In genomic region chr19:982567-983170, GRCh38 we compare ENCODE assay signal across 1 cellular context.
TF ChIP-seq lines count a peak whose summit lies in the region.

No MANE protein-coding gene starts in this region.

TF ChIP-seq in HEK293, 187 proteins besides CTCF, POLR2A, EP300 and RAD21 (continued from another document and continues in another):
- TF ChIP-seq ZNF280D (tag by site-specific recombination; IDR thresholded peaks at IDR 0.05), result no peak
- no peak for TF ChIP-seq TRIM28 (IDR thresholded peaks at IDR 0.05; ENCODE audit: borderline replicate concordance, low read length)
- TF ChIP-seq ZNF623 (tag by site-specific recombination; IDR thresholded peaks at IDR 0.05), result peak; percentile 79
- no peak for TF ChIP-seq ZFHX2 (tag by site-specific recombination; conservative IDR thresholded peaks at IDR 0.05)
- TF ChIP-seq HOXC10 (CRISPR knock-in tag; IDR thresholded peaks at IDR 0.05), result no peak
- no peak for TF ChIP-seq ELK4 (IDR thresholded peaks at IDR 0.05; ENCODE audit: borderline replicate concordance, low read depth, low read length)
- TF ChIP-seq ZNF621 (tag by site-specific recombination; IDR thresholded peaks at IDR 0.05), result no peak
- TF ChIP-seq WT1 (tag by site-specific recombination; IDR thresholded peaks at IDR 0.05), result no peak; the same call in 1 of the 2 replicates
- TF ChIP-seq KLF17 (tag by site-specific recombination; IDR thresholded peaks at IDR 0.05), result peak; percentile 55; the same call in 1 of the 2 replicates
- peak; percentile 36; the same call in 1 of the 2 replicates for TF ChIP-seq ZNF629 (tag by site-specific recombination; IDR thresholded peaks at IDR 0.05)
- no peak for TF ChIP-seq ZNF544 (tag by site-specific recombination; IDR thresholded peaks at IDR 0.05)
- TF ChIP-seq ZNF513 (tag by site-specific recombination; IDR thresholded peaks at IDR 0.05), result no peak
- TF ChIP-seq ZNF112 (tag by site-specific recombination; IDR thresholded peaks at IDR 0.05), result no peak
- TF ChIP-seq ZNF239 (tag by site-specific recombination; IDR thresholded peaks at IDR 0.05), result no peak
- 0 out of 2 replicates have a peak, but pooled peaks have one; percentile 39 for TF ChIP-seq MZF1 (tag by site-specific recombination; IDR thresholded peaks at IDR 0.05; ENCODE audit: borderline replicate concordance)
- TF ChIP-seq ZNF530 (tag by site-specific recombination; IDR thresholded peaks at IDR 0.05; ENCODE audit: low read depth), result no peak
- TF ChIP-seq KLF1 (tag by site-specific recombination; IDR thresholded peaks at IDR 0.05), result no peak
- TF ChIP-seq SCRT2 (tag by site-specific recombination; IDR thresholded peaks at IDR 0.05), result no peak
- TF ChIP-seq ZNF639 (tag by site-specific recombination; IDR thresholded peaks at IDR 0.05), result no peak
- 0 out of 2 replicates have a peak, but pooled peaks have one; percentile 53 for TF ChIP-seq SP7 (tag by site-specific recombination; IDR thresholded peaks at IDR 0.05)
- TF ChIP-seq ZNF747 (tag by site-specific recombination; IDR thresholded peaks at IDR 0.05), result no peak
- TF ChIP-seq INSM2 (tag by site-specific recombination; IDR thresholded peaks at IDR 0.05), result no peak
- peak; percentile 98 for TF ChIP-seq ZSCAN30 (tag by site-specific recombination; IDR thresholded peaks at IDR 0.05)
- no peak for TF ChIP-seq ZSCAN5A (tag by site-specific recombination; IDR thresholded peaks at IDR 0.05)
- no peak for TF ChIP-seq PBX3 (CRISPR knock-in tag; IDR thresholded peaks at IDR 0.05)
- TF ChIP-seq ZBTB21 (tag by site-specific recombination; IDR thresholded peaks at IDR 0.05), result no peak
- TF ChIP-seq ZNF600 (tag by site-specific recombination; IDR thresholded peaks at IDR 0.05), result peak; percentile 33; the same call in 1 of the 2 replicates
- TF ChIP-seq ZBTB49 (tag by site-specific recombination; IDR thresholded peaks at IDR 0.05; ENCODE audit: low read depth), result no peak
- no peak for TF ChIP-seq ZNF23 (tag by site-specific recombination; IDR thresholded peaks at IDR 0.05; ENCODE audit: borderline replicate concordance)
- TF ChIP-seq ZNF18 (tag by site-specific recombination; IDR thresholded peaks at IDR 0.05), result no peak
- TF ChIP-seq ZNF221 (tag by site-specific recombination; IDR thresholded peaks at IDR 0.05; ENCODE audit: borderline replicate concordance), result peak; percentile 53; the same call in 1 of the 2 replicates
- no peak for TF ChIP-seq ZNF2 (tag by site-specific recombination; IDR thresholded peaks at IDR 0.05)
- no peak for TF ChIP-seq MEIS1 (CRISPR knock-in tag; IDR thresholded peaks at IDR 0.05; ENCODE audit: borderline replicate concordance)
- no peak for TF ChIP-seq ZNF785 (tag by site-specific recombination; IDR thresholded peaks at IDR 0.05)
- TF ChIP-seq ZNF274 (IDR thresholded peaks at IDR 0.05; ENCODE audit: low read length), result no peak
- TF ChIP-seq ZNF274 (tag by site-specific recombination; IDR thresholded peaks at IDR 0.05; ENCODE audit: borderline replicate concordance), result no peak
- no peak for TF ChIP-seq ZNF449 (tag by site-specific recombination; IDR thresholded peaks at IDR 0.05)
- TF ChIP-seq ZNF692 (tag by site-specific recombination; IDR thresholded peaks at IDR 0.05), result peak; percentile 62; the same call in 1 of the 2 replicates
- no peak for TF ChIP-seq ZNF529 (tag by site-specific recombination; IDR thresholded peaks at IDR 0.05; ENCODE audit: insufficient replicate concordance)
- TF ChIP-seq ZNF426 (tag by site-specific recombination; IDR thresholded peaks at IDR 0.05), result no peak
- peak; percentile 51 for TF ChIP-seq ZXDB (tag by site-specific recombination; IDR thresholded peaks at IDR 0.05)
